1 cellular context compared by ENCODE assay signal in genomic region chr12:131002271-131002670, GRCh38.
TF ChIP-seq lines count a peak whose summit lies in the region.

No MANE protein-coding gene starts in this region.

TF ChIP-seq in GM12878, 131 proteins besides CTCF, POLR2A, EP300 and RAD21 (continued from another document):
- TF ChIP-seq NKRF (conservative IDR thresholded peaks at IDR 0.05) (no peak), MTA3 (IDR thresholded peaks at IDR 0.05; ENCODE audit: borderline replicate concordance, low read length) (no peak; the same call in 1 of the 2 replicates), TBL1XR1 (IDR thresholded peaks at IDR 0.05; ENCODE audit: low read depth, low read length) (peak; percentile 76; the same call in 1 of the 2 replicates), MLLT1 (IDR thresholded peaks at IDR 0.05) (0 out of 2 replicates have a peak, but pooled peaks have one; percentile 14), SMC3 (IDR thresholded peaks at IDR 0.05; ENCODE audit: borderline replicate concordance, low read length) (no peak; the same call in 1 of the 2 replicates), SREBF1 (IDR thresholded peaks at IDR 0.05; ENCODE audit: low read length) (no peak), CREB1 (IDR thresholded peaks at IDR 0.05; ENCODE audit: low read depth) (peak; percentile 56), ELK1 (IDR thresholded peaks at IDR 0.05; ENCODE audit: low read depth, low read length) (no peak), RELB (IDR thresholded peaks at IDR 0.05; ENCODE audit: low read depth) (peak; percentile 61; the same call in 1 of the 2 replicates), ZBTB4 (CRISPR knock-in tag; IDR thresholded peaks at IDR 0.05) (no peak), CHD4 (IDR thresholded peaks at IDR 0.05) (no peak), SRF (IDR thresholded peaks at IDR 0.05; ENCODE audit: low read depth in 2 of 2, low read length in 2 of 2) (no peak), IKZF2 (IDR thresholded peaks at IDR 0.05) (peak; percentile 79 to 81), CBFB (IDR thresholded peaks at IDR 0.05; ENCODE audit: low read depth) (no peak), JUNB (IDR thresholded peaks at IDR 0.05) (peak; percentile 58; the same call in 1 of the 2 replicates), NR2C1 (IDR thresholded peaks at IDR 0.05) (no peak)
TF ChIP-seq in GM12878: peak in this region for 31.
